In the genomic region with DNA sequence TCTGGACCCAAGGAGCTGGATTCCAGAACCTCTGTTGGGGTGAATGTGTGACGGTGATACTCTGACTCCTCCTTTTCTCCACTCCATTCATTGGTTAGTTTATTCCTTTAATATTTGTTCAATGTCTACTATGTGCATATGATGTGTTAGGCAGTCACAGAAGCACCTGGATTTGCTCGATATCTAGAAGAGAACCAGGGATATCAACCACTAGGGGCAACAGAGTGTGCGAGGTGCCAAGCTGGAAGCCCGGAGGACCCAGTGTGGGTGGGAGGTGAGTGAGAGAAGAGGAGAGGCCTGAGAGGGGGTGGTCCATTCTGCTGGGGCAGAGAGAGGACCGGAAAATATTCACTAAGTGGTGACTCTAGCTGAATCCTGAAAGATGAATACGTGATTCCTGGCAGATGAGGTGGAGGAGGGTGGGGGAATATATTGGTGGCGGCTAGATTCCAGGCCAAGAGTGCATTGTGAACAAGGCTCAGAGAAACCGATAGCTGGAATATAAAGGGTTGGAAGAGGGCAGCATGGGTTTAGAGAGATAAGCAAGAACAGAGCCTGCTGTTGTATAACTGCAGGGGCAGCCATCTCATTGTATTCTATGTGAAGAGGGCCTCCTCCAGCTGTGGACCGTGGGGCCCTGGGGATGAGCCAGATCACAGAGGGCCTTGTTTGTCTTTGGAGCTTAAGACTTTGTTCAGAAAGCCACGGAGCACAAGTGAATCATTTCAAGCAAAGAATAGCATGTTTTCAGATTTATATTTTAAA, we compare ENCODE assay signal across 1 cellular context.
A peak's percentile ranks its signal among the peaks of the same experiment; 100 is the strongest.
TF ChIP-seq lines count a peak whose summit lies in the region.

No MANE protein-coding gene starts in this region.

TF ChIP-seq in HepG2, 621 proteins besides CTCF, POLR2A, EP300 and RAD21 (continued from another document and continues in another):
- TF ChIP-seq, protein P1, sequence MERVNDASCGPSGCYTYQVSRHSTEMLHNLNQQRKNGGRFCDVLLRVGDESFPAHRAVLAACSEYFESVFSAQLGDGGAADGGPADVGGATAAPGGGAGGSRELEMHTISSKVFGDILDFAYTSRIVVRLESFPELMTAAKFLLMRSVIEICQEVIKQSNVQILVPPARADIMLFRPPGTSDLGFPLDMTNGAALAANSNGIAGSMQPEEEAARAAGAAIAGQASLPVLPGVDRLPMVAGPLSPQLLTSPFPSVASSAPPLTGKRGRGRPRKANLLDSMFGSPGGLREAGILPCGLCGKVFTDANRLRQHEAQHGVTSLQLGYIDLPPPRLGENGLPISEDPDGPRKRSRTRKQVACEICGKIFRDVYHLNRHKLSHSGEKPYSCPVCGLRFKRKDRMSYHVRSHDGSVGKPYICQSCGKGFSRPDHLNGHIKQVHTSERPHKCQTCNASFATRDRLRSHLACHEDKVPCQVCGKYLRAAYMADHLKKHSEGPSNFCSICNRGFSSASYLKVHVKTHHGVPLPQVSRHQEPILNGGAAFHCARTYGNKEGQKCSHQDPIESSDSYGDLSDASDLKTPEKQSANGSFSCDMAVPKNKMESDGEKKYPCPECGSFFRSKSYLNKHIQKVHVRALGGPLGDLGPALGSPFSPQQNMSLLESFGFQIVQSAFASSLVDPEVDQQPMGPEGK (CRISPR knock-in tag; IDR thresholded peaks at IDR 0.05) = peak; percentile 21; the same call in 1 of the 2 replicates
- TF ChIP-seq KDM3A (CRISPR knock-in tag; IDR thresholded peaks at IDR 0.05; ENCODE audit: low read depth) (peak; percentile 32; the same call in 1 of the 2 replicates), IRX3 (CRISPR knock-in tag; IDR thresholded peaks at IDR 0.05; ENCODE audit: borderline replicate concordance, low read depth) (no peak), TGIF2 (CRISPR knock-in tag; IDR thresholded peaks at IDR 0.05) (no peak), KDM2A (CRISPR knock-in tag; IDR thresholded peaks at IDR 0.05; ENCODE audit: borderline replicate concordance, low read depth) (no peak), ZNF839 (CRISPR knock-in tag; IDR thresholded peaks at IDR 0.05; ENCODE audit: borderline replicate concordance) (no peak), PAF1 (CRISPR knock-in tag; IDR thresholded peaks at IDR 0.05) (no peak), ISL2 (CRISPR knock-in tag; IDR thresholded peaks at IDR 0.05) (peak; percentile 73), ZNF781 (CRISPR knock-in tag; IDR thresholded peaks at IDR 0.05; ENCODE audit: borderline replicate concordance, not compliant biosample characterization) (no peak), ZNF569 (CRISPR knock-in tag; IDR thresholded peaks at IDR 0.05; ENCODE audit: borderline replicate concordance) (no peak), ZNF563 (CRISPR knock-in tag; IDR thresholded peaks at IDR 0.05) (no peak), RFX3 (CRISPR knock-in tag; IDR thresholded peaks at IDR 0.05) (no peak), ZNF709 (CRISPR knock-in tag; IDR thresholded peaks at IDR 0.05) (no peak), KDM6A (CRISPR knock-in tag; IDR thresholded peaks at IDR 0.05; ENCODE audit: low read depth) (peak; percentile 83), ZSCAN12 (CRISPR knock-in tag; IDR thresholded peaks at IDR 0.05) (no peak), ZSCAN29 (CRISPR knock-in tag; conservative IDR thresholded peaks at IDR 0.05) (peak; percentile 59; the same call in 1 of the 2 replicates), SUZ12 (IDR thresholded peaks at IDR 0.05; ENCODE audit: low read depth, low read length) (no peak), PPARG (CRISPR knock-in tag; conservative IDR thresholded peaks at IDR 0.05) (peak; percentile 45; the same call in 1 of the 2 replicates), KDM5A (IDR thresholded peaks at IDR 0.05; ENCODE audit: borderline replicate concordance, low read length) (no peak), SALL2 (CRISPR knock-in tag; IDR thresholded peaks at IDR 0.05) (no peak), AGO2 (optimal IDR thresholded peaks at IDR 0.05; ENCODE audit: low read depth, low read length) (no peak), RXRB (CRISPR knock-in tag; IDR thresholded peaks at IDR 0.05; ENCODE audit: borderline replicate concordance) (peak; percentile 63; the same call in 1 of the 2 replicates), HDAC1 (CRISPR knock-in tag; IDR thresholded peaks at IDR 0.05) (peak; percentile 60; the same call in 1 of the 2 replicates), ZNF263 (CRISPR knock-in tag; IDR thresholded peaks at IDR 0.05) (peak; percentile 97), FOSL2 (CRISPR knock-in tag; IDR thresholded peaks at IDR 0.05) (peak; percentile 48; the same call in 1 of the 2 replicates), ZNF207 (IDR thresholded peaks at IDR 0.05; ENCODE audit: borderline replicate concordance) (no peak)
- TF ChIP-seq, protein P2, sequence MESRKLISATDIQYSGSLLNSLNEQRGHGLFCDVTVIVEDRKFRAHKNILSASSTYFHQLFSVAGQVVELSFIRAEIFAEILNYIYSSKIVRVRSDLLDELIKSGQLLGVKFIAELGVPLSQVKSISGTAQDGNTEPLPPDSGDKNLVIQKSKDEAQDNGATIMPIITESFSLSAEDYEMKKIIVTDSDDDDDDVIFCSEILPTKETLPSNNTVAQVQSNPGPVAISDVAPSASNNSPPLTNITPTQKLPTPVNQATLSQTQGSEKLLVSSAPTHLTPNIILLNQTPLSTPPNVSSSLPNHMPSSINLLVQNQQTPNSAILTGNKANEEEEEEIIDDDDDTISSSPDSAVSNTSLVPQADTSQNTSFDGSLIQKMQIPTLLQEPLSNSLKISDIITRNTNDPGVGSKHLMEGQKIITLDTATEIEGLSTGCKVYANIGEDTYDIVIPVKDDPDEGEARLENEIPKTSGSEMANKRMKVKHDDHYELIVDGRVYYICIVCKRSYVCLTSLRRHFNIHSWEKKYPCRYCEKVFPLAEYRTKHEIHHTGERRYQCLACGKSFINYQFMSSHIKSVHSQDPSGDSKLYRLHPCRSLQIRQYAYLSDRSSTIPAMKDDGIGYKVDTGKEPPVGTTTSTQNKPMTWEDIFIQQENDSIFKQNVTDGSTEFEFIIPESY (CRISPR knock-in tag; IDR thresholded peaks at IDR 0.05) = no peak; the same call in 1 of the 2 replicates
- TF ChIP-seq, protein P3, sequence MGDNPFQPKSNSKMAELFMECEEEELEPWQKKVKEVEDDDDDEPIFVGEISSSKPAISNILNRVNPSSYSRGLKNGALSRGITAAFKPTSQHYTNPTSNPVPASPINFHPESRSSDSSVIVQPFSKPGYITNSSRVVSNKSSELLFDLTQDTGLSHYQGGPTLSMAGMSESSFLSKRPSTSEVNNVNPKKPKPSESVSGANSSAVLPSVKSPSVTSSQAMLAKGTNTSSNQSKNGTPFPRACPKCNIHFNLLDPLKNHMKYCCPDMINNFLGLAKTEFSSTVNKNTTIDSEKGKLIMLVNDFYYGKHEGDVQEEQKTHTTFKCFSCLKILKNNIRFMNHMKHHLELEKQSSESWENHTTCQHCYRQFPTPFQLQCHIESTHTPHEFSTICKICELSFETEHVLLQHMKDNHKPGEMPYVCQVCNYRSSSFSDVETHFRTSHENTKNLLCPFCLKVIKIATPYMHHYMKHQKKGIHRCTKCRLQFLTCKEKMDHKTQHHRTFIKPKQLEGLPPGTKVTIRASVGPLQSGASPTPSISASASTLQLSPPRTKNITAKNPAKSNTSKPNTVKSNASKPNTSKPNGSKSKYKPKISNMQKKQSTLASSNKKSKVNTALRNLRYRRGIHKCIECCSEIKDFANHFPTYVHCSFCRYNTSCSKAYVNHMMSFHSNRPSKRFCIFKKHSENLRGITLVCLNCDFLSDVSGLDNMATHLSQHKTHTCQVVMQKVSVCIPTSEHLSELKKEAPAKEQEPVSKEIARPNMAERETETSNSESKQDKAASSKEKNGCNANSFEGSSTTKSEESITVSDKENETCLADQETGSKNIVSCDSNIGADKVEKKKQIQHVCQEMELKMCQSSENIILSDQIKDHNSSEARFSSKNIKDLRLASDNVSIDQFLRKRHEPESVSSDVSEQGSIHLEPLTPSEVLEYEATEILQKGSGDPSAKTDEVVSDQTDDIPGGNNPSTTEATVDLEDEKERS (CRISPR knock-in tag; IDR thresholded peaks at IDR 0.05) = no peak
- TF ChIP-seq, protein P4, sequence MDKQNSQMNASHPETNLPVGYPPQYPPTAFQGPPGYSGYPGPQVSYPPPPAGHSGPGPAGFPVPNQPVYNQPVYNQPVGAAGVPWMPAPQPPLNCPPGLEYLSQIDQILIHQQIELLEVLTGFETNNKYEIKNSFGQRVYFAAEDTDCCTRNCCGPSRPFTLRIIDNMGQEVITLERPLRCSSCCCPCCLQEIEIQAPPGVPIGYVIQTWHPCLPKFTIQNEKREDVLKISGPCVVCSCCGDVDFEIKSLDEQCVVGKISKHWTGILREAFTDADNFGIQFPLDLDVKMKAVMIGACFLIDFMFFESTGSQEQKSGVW (CRISPR knock-in tag; IDR thresholded peaks at IDR 0.05; ENCODE audit: borderline replicate concordance) = no peak
- TF ChIP-seq, protein P5, sequence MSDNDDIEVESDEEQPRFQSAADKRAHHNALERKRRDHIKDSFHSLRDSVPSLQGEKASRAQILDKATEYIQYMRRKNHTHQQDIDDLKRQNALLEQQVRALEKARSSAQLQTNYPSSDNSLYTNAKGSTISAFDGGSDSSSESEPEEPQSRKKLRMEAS (IDR thresholded peaks at IDR 0.05) = 0 out of 2 replicates have a peak, but pooled peaks have one; percentile 17
- TF ChIP-seq, protein P6, sequence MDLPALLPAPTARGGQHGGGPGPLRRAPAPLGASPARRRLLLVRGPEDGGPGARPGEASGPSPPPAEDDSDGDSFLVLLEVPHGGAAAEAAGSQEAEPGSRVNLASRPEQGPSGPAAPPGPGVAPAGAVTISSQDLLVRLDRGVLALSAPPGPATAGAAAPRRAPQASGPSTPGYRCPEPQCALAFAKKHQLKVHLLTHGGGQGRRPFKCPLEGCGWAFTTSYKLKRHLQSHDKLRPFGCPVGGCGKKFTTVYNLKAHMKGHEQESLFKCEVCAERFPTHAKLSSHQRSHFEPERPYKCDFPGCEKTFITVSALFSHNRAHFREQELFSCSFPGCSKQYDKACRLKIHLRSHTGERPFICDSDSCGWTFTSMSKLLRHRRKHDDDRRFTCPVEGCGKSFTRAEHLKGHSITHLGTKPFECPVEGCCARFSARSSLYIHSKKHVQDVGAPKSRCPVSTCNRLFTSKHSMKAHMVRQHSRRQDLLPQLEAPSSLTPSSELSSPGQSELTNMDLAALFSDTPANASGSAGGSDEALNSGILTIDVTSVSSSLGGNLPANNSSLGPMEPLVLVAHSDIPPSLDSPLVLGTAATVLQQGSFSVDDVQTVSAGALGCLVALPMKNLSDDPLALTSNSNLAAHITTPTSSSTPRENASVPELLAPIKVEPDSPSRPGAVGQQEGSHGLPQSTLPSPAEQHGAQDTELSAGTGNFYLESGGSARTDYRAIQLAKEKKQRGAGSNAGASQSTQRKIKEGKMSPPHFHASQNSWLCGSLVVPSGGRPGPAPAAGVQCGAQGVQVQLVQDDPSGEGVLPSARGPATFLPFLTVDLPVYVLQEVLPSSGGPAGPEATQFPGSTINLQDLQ (CRISPR knock-in tag; IDR thresholded peaks at IDR 0.05) = peak; percentile 66
- TF ChIP-seq, protein P7, sequence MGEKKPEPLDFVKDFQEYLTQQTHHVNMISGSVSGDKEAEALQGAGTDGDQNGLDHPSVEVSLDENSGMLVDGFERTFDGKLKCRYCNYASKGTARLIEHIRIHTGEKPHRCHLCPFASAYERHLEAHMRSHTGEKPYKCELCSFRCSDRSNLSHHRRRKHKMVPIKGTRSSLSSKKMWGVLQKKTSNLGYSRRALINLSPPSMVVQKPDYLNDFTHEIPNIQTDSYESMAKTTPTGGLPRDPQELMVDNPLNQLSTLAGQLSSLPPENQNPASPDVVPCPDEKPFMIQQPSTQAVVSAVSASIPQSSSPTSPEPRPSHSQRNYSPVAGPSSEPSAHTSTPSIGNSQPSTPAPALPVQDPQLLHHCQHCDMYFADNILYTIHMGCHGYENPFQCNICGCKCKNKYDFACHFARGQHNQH (CRISPR knock-in tag; IDR thresholded peaks at IDR 0.05) = no peak
- TF ChIP-seq, protein P8, sequence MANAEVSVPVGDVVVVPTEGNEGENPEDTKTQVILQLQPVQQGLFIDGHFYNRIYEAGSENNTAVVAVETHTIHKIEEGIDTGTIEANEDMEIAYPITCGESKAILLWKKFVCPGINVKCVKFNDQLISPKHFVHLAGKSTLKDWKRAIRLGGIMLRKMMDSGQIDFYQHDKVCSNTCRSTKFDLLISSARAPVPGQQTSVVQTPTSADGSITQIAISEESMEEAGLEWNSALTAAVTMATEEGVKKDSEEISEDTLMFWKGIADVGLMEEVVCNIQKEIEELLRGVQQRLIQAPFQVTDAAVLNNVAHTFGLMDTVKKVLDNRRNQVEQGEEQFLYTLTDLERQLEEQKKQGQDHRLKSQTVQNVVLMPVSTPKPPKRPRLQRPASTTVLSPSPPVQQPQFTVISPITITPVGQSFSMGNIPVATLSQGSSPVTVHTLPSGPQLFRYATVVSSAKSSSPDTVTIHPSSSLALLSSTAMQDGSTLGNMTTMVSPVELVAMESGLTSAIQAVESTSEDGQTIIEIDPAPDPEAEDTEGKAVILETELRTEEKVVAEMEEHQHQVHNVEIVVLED (CRISPR knock-in tag; IDR thresholded peaks at IDR 0.05; ENCODE audit: borderline replicate concordance) = 0 out of 2 replicates have a peak, but pooled peaks have one; percentile 27
- TF ChIP-seq, protein P9, sequence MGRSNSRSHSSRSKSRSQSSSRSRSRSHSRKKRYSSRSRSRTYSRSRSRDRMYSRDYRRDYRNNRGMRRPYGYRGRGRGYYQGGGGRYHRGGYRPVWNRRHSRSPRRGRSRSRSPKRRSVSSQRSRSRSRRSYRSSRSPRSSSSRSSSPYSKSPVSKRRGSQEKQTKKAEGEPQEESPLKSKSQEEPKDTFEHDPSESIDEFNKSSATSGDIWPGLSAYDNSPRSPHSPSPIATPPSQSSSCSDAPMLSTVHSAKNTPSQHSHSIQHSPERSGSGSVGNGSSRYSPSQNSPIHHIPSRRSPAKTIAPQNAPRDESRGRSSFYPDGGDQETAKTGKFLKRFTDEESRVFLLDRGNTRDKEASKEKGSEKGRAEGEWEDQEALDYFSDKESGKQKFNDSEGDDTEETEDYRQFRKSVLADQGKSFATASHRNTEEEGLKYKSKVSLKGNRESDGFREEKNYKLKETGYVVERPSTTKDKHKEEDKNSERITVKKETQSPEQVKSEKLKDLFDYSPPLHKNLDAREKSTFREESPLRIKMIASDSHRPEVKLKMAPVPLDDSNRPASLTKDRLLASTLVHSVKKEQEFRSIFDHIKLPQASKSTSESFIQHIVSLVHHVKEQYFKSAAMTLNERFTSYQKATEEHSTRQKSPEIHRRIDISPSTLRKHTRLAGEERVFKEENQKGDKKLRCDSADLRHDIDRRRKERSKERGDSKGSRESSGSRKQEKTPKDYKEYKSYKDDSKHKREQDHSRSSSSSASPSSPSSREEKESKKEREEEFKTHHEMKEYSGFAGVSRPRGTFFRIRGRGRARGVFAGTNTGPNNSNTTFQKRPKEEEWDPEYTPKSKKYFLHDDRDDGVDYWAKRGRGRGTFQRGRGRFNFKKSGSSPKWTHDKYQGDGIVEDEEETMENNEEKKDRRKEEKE (IDR thresholded peaks at IDR 0.05) = no peak
